8 cellular contexts compared by ENCODE assay signal in the genomic region with DNA sequence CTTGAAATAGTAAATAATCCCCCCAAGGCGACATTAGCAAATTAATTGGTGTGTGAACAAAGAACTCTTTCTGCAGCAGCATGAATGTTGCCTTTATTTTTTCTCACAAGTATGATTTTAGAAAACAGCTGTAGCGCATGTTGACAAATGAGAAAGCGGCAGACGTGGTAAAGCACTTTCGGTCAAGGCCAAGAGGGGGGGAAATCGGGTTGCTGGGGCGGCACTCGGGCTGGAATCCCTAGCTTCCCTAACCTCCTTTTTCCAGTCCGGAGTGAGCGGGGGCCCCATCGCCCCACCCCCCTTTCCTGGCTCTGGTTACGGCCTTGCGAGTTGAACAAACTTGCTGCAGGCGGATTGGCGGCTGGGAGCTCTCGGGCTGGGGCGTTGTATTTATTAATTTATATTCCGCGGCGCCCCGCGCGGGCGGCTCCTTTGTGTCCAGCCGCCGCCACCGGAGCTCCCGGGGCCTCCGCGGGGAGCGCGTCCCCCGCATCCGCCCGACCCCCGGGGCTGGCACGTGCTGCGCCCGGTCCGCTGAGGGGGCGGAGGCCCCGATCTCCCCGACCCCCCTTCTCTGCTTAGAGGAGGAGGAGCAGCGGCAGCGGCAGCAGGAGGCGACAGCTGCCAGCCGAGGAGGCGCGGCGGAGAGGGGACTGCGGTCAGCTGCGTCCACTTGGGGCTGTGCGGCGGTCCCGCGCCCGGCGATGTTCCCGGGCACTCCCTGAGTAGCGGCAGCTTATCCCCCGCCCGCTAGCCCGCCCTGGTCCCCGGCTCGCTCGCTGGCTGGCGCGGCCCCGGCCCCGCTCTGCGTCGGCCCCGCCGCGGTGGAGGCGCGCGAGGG. TPM values are rescaled to one million over a fixed set of nuclear protein-coding genes. Genes with fewer than 3 reads are reported as not detected.
DNase-seq lines count a peak whose midpoint lies in the region; ATAC-seq and TF ChIP-seq lines count a peak whose summit lies in the region.

A gene with protein sequence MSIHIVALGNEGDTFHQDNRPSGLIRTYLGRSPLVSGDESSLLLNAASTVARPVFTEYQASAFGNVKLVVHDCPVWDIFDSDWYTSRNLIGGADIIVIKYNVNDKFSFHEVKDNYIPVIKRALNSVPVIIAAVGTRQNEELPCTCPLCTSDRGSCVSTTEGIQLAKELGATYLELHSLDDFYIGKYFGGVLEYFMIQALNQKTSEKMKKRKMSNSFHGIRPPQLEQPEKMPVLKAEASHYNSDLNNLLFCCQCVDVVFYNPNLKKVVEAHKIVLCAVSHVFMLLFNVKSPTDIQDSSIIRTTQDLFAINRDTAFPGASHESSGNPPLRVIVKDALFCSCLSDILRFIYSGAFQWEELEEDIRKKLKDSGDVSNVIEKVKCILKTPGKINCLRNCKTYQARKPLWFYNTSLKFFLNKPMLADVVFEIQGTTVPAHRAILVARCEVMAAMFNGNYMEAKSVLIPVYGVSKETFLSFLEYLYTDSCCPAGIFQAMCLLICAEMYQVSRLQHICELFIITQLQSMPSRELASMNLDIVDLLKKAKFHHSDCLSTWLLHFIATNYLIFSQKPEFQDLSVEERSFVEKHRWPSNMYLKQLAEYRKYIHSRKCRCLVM (plus strand): TSS at position 607 of the 841 bp plus-strand sequence. CDS start 347 bp downstream, outside the sequence.

- TF ChIP-seq CTCF in foreskin keratinocyte (conservative IDR thresholded peaks at IDR 0.05), result no peak

- H3K27ac ChIP-seq in foreskin keratinocyte (peak within 1 kb of the TSS; percentile 39), thymus (ENCODE audit: low read depth) (peak within 1 kb of the TSS; percentile 76)

- H3K9me3 ChIP-seq in thymus (ENCODE audit: control insufficient read depth), result no peaks in the 10 kb centered on the region

- peaks cover 44% of the 10 kb centered on the region for H3K27me3 Mint-ChIP-seq in activated naive CD4-positive, alpha-beta T cell treated with anti-CD3 and anti-CD28 coated beads, Interleukin-2, amount 10 ng/mL, durations not matched to agents 7 days and 5 days
- no peaks in the 10 kb centered on the region for H3K27me3 Mint-ChIP-seq in natural killer cell treated with Interleukin-12 subunit alpha and Interleukin-12 subunit beta and Interleukin-15 and Interleukin-18, amount 100 ng/mL, for 72 hours

- H3K27me3 ChIP-seq in foreskin keratinocyte (peaks cover 20% of the 10 kb centered on the region), thymus (ENCODE audit: control insufficient read depth, insufficient read depth) (peaks cover 2% of the 10 kb centered on the region)

- WGBS in thymus, result under 1% methylated on average over 78 of the region's 78 CpGs

- peak; percentile 37 for DNase-seq in DMS153 (lab: John Stamatoyannopoulos, UW)
- DNase-seq in HuH-7.5 (ENCODE audit: low spot score), result peak; percentile 39
- DNase-seq in activated naive CD4-positive, alpha-beta T cell treated with anti-CD3 and anti-CD28 coated beads, Interleukin-2, amount 10 ng/mL, durations not matched to agents 7 days and 5 days, result peak; percentile 59
- DNase-seq in foreskin keratinocyte, result peak in 1 of 2 donors; percentile 40
- DNase-seq in natural killer cell treated with Interleukin-12 subunit alpha and Interleukin-12 subunit beta and Interleukin-15 and Interleukin-18, amount 100 ng/mL, for 72 hours (ENCODE audit: low spot score), result peak; percentile 78

- H3K4me1 Mint-ChIP-seq in activated naive CD4-positive, alpha-beta T cell treated with anti-CD3 and anti-CD28 coated beads, Interleukin-2, amount 10 ng/mL, durations not matched to agents 7 days and 5 days, result peaks cover 52% of the 10 kb centered on the region
- peaks cover 47 to 58% of the 10 kb centered on the region in 2 donors for H3K4me1 Mint-ChIP-seq in natural killer cell treated with Interleukin-12 subunit alpha and Interleukin-12 subunit beta and Interleukin-15 and Interleukin-18, amount 100 ng/mL, for 72 hours (ENCODE audit: low read depth in 2 of 2)

- H3K27ac Mint-ChIP-seq in activated naive CD4-positive, alpha-beta T cell treated with anti-CD3 and anti-CD28 coated beads, Interleukin-2, amount 10 ng/mL, durations not matched to agents 7 days and 5 days, result no peak within 1 kb of the TSS
- H3K27ac Mint-ChIP-seq in natural killer cell treated with Interleukin-12 subunit alpha and Interleukin-12 subunit beta and Interleukin-15 and Interleukin-18, amount 100 ng/mL, for 72 hours, result peak within 1 kb of the TSS; percentile 72 to 86

- peak; percentile 43 for ATAC-seq in GM21515 (IDR thresholded peaks at IDR 0.05; ENCODE audit: unreplicated experiment)
- ATAC-seq in foreskin keratinocyte, result peak; percentile 59
- ATAC-seq in natural killer cell treated with Interleukin-12 subunit alpha and Interleukin-12 subunit beta and Interleukin-15 and Interleukin-18, amount 100 ng/mL, for 72 hours, result peak; percentile 79 to 85

- no peaks in the 10 kb centered on the region for H3K36me3 Mint-ChIP-seq in activated naive CD4-positive, alpha-beta T cell treated with anti-CD3 and anti-CD28 coated beads, Interleukin-2, amount 10 ng/mL, durations not matched to agents 7 days and 5 days
- no peaks in the 10 kb centered on the region for H3K36me3 Mint-ChIP-seq in natural killer cell treated with Interleukin-12 subunit alpha and Interleukin-12 subunit beta and Interleukin-15 and Interleukin-18, amount 100 ng/mL, for 72 hours

- peak within 1 kb of the TSS; percentile 69 for H3K4me3 Mint-ChIP-seq in activated naive CD4-positive, alpha-beta T cell treated with anti-CD3 and anti-CD28 coated beads, Interleukin-2, amount 10 ng/mL, durations not matched to agents 7 days and 5 days
- peak within 1 kb of the TSS; percentile 90 for H3K4me3 Mint-ChIP-seq in natural killer cell treated with Interleukin-12 subunit alpha and Interleukin-12 subunit beta and Interleukin-15 and Interleukin-18, amount 100 ng/mL, for 72 hours

- H3K4me1 ChIP-seq in foreskin keratinocyte (peaks cover 8% of the 10 kb centered on the region), thymus (ENCODE audit: control insufficient read depth, insufficient read depth, low read length) (peaks cover 10% of the 10 kb centered on the region)

- CTCF ChIA-PET in activated naive CD4-positive, alpha-beta T cell treated with anti-CD3 and anti-CD28 coated beads, Interleukin-2, amount 10 ng/mL, durations not matched to agents 7 days and 5 days (lab: Charles Lee), result interaction anchor here (1.0 to 2.4 kb wide), 3 partner anchors 8 to 51 kb away, joined by 3 to 13 read pairs (median 3); no protein-coding TSS in a partner anchor

- H3K9me3 Mint-ChIP-seq in activated naive CD4-positive, alpha-beta T cell treated with anti-CD3 and anti-CD28 coated beads, Interleukin-2, amount 10 ng/mL, durations not matched to agents 7 days and 5 days, result no peaks in the 10 kb centered on the region
- H3K9me3 Mint-ChIP-seq in natural killer cell treated with Interleukin-12 subunit alpha and Interleukin-12 subunit beta and Interleukin-15 and Interleukin-18, amount 100 ng/mL, for 72 hours, result no peaks in the 10 kb centered on the region

- peak within 1 kb of the TSS; percentile 74 for H3K4me3 ChIP-seq in thymus (ENCODE audit: low read length)

- no peaks in the 10 kb centered on the region for H3K36me3 ChIP-seq in thymus (ENCODE audit: control insufficient read depth, insufficient read depth)

TF ChIP-seq in PFSK-1, 5 proteins besides CTCF, POLR2A, EP300 and RAD21:
- no peak for TF ChIP-seq POLR2AphosphoS5 (IDR thresholded peaks at IDR 0.05; ENCODE audit: low read depth, low read length)
- TF ChIP-seq FOXP2 (optimal IDR thresholded peaks at IDR 0.05; ENCODE audit: borderline replicate concordance, extremely low read depth, extremely low read length, insufficient read depth), result peak; percentile 31
TF ChIP-seq in PFSK-1: peak in this region for 1.

RNA-seq across cellular contexts. Expression of the gene that starts here (rescaled TPM):
- polyA plus RNA-seq in PFSK-1 (2012; ENCODE audit: insufficient read length, low read depth), result 4.5 TPM
- 2.4 and 2.8 TPM in 2 replicates for total RNA-seq in foreskin keratinocyte
- 0.45 and 0.50 TPM in 2 replicates for polyA plus RNA-seq in foreskin keratinocyte
- total RNA-seq in natural killer cell treated with Interleukin-12 subunit alpha and Interleukin-12 subunit beta and Interleukin-15 and Interleukin-18, amount 100 ng/mL, for 72 hours, result 10 to 100 TPM; 14.7 to 17.4 TPM
- 18.1 TPM for polyA plus RNA-seq in thymus

Comparison
In these comparisons a context has a peak if more than half of its experiments do, and no peak if none do; other contexts are left out.
1. RNA of the gene that starts here (polyA plus RNA-seq): 18.1 TPM in thymus (single experiment); 0.45 to 0.50 TPM in foreskin keratinocyte; every median in the first group is over 10 times any median in the second.
2. Peak in every context shown above with its lines, with median percentiles within 50 percentile points of each other: ATAC-seq.